ENCODE assay signal across 10 cellular contexts in the genomic region with DNA sequence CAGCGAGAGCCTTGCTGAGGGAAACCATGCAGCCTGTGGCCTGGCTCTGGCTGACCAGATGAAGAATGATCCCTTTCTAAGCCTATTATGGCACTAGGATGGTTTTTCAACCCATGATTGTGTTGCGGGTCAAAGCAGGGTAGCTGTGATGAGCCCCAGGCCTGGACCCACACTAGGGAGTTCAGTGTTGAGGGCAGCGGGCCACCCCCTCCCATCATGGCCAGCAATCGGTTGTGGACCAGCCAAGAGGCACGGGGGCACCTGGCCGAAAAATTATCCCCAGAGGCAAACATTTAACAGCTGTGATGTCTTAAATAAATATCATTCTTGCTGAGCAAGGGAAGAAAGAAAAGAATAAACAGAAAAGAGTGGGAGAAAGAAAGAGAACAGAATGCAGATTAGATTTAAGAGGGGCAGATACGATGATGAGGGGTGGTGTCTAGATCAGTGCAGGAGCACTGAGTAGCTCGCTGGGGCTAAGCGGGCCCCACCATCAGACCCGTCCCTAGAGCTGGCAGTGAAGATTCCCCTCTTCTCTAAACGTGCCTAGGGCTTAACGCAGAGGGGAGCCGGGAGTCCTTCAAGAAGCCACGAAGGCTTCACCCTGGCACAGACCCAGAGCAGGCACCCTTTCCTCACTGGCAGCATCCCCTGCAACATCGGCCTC.
DNase-seq lines count a peak whose midpoint lies in the region; ATAC-seq and TF ChIP-seq lines count a peak whose summit lies in the region.
"Had no signal": no experiment of that assay in that cellular context is flagged by ENCODE, and none has a peak within 500 bp of the region (broad histone marks: within the 10 kb centered on the region; RNA-seq: fewer than 3 reads in every experiment).

No MANE protein-coding gene starts in this region.

- no peaks in the 10 kb centered on the region for H3K79me2 ChIP-seq in DND-41 (ENCODE audit: insufficient read depth, low read length)
- H3K79me2 ChIP-seq in hepatocyte, result no peaks in the 10 kb centered on the region
- no peaks in the 10 kb centered on the region for H3K79me2 ChIP-seq in smooth muscle cell (ENCODE audit: low read depth)

- H3K9ac ChIP-seq in DND-41 (ENCODE audit: low read depth, low read length), result no peak overlapping the region
- H3K9ac ChIP-seq in smooth muscle cell (ENCODE audit: low read depth), result peak overlapping the region; percentile 42

- H3K4me3 ChIP-seq in DND-41 (ENCODE audit: low read depth in 1 of 2, low read length in 2 of 2) (no peak overlapping the region), ascending aorta (peak overlapping the region; percentile 27 to 57), hepatocyte (no peak overlapping the region), smooth muscle cell (no peak overlapping the region)
- H3K4me3 ChIP-seq: SK-N-MC had no signal

- H2AFZ ChIP-seq in DND-41 (ENCODE audit: low read depth, low read length) (no peak overlapping the region), hepatocyte (no peak overlapping the region), smooth muscle cell (ENCODE audit: low read depth) (no peak overlapping the region)

- H3K36me3 Mint-ChIP-seq in T-helper 17 cell (ENCODE audit: low read depth), result peaks cover under 1% of the 10 kb centered on the region

- H3K4me3 Mint-ChIP-seq in T-helper 17 cell, result no peak overlapping the region

- intact Hi-C loops in ascending aorta (cut with DNase I), result loop anchor here (1.0 to 5.0 kb wide), 2 partner anchors 118 to 140 kb away; no protein-coding TSS in a partner anchor

- ATAC-seq in DND-41 (ENCODE audit: insufficient read depth, low read depth), result peak; percentile 28; the same call in 1 of the 3 replicates
- no peak for ATAC-seq in HG03378 (IDR thresholded peaks at IDR 0.05; ENCODE audit: unreplicated experiment)
- ATAC-seq in HG03039 (IDR thresholded peaks at IDR 0.05; ENCODE audit: unreplicated experiment), result no peak
- no peak for ATAC-seq in T-helper 17 cell
- ATAC-seq in GM19452 (IDR thresholded peaks at IDR 0.05; ENCODE audit: unreplicated experiment), result no peak

- H3K36me3 ChIP-seq in DND-41 (ENCODE audit: insufficient read depth, low read length) (no peaks in the 10 kb centered on the region), ascending aorta (no peaks in the 10 kb centered on the region), hepatocyte (replicated peaks; ENCODE audit: insufficient read depth, low read depth) (no peaks in the 10 kb centered on the region), smooth muscle cell (ENCODE audit: low read depth) (no peaks in the 10 kb centered on the region)

- DNase-seq in DND-41 (no peak), ascending aorta (ENCODE audit: low spot score in 2 of 2) (no peak), hepatocyte (ENCODE audit: low spot score) (no peak), smooth muscle cell (lab: John Stamatoyannopoulos, UW; ENCODE audit: unreplicated experiment) (no peak), T-helper 17 cell (no peak)
- DNase-seq: activated CD8-positive, alpha-beta memory T cell treated with anti-CD3 and anti-CD28 coated beads for 24 hours had no signal

- H3K9me3 ChIP-seq in DND-41 (ENCODE audit: insufficient read depth, low read length, severe bottlenecking) (peaks cover 8% of the 10 kb centered on the region), ascending aorta (no peaks in the 10 kb centered on the region), hepatocyte (ENCODE audit: low read depth) (peaks cover 7% of the 10 kb centered on the region), smooth muscle cell (replicated peaks; ENCODE audit: low read depth) (peaks cover 8% of the 10 kb centered on the region), T-helper 17 cell (ENCODE audit: control insufficient read depth, low read length, poor library complexity, severe bottlenecking) (no peaks in the 10 kb centered on the region)

- H3K4me1 ChIP-seq in DND-41 (ENCODE audit: insufficient read depth, low read length), result peaks cover 4% of the 10 kb centered on the region; the same call in 1 of the 2 replicates
- H3K4me1 ChIP-seq in ascending aorta, result peaks cover 4 to 8% of the 10 kb centered on the region in 2 donors
- peaks cover 5% of the 10 kb centered on the region for H3K4me1 ChIP-seq in hepatocyte (ENCODE audit: insufficient read depth)
- peaks cover 7% of the 10 kb centered on the region for H3K4me1 ChIP-seq in smooth muscle cell (ENCODE audit: low read depth)

- H3K27me3 ChIP-seq in DND-41 (ENCODE audit: insufficient read depth, low read length, poor library complexity) (no peaks in the 10 kb centered on the region), ascending aorta (no peaks in the 10 kb centered on the region), hepatocyte (no peaks in the 10 kb centered on the region), smooth muscle cell (ENCODE audit: low read depth) (no peaks in the 10 kb centered on the region)

- H3K4me2 ChIP-seq in DND-41 (ENCODE audit: insufficient read depth, low read length) (no peak overlapping the region), hepatocyte (peak overlapping the region; percentile 19), smooth muscle cell (peak overlapping the region; percentile 34)

- H3K9me2 ChIP-seq in hepatocyte (replicated peaks; ENCODE audit: insufficient read depth), result no peaks in the 10 kb centered on the region

- WGBS in hepatocyte (ENCODE audit: low lambda C conversion rate, missing lambda C conversion rate), result 72% methylated on average over 15 of the region's 15 CpGs
- WGBS in smooth muscle cell (ENCODE audit: low lambda C conversion rate), result 73% methylated on average over 15 of the region's 15 CpGs

- H4K20me1 ChIP-seq in DND-41 (ENCODE audit: insufficient read depth, low read length) (no peaks in the 10 kb centered on the region), hepatocyte (ENCODE audit: insufficient read depth, poor library complexity, severe bottlenecking) (no peaks in the 10 kb centered on the region), smooth muscle cell (ENCODE audit: low read depth) (no peaks in the 10 kb centered on the region)

- TF ChIP-seq CTCF in DND-41 (IDR thresholded peaks at IDR 0.05; ENCODE audit: borderline replicate concordance, extremely low read depth, low read length, poor library complexity, severe bottlenecking) (no peak), ascending aorta (IDR thresholded peaks at IDR 0.05) (no peak), hepatocyte (IDR thresholded peaks at IDR 0.05; ENCODE audit: poor library complexity) (no peak), smooth muscle cell (IDR thresholded peaks at IDR 0.05; ENCODE audit: borderline replicate concordance, insufficient read depth, poor library complexity, severe bottlenecking) (no peak)

- peaks cover 6% of the 10 kb centered on the region for H3K4me1 Mint-ChIP-seq in T-helper 17 cell

- H3K27ac ChIP-seq in DND-41 (ENCODE audit: low read length), result no peak overlapping the region
- H3K27ac ChIP-seq in ascending aorta, result peak overlapping the region; percentile 52 to 87
- peak overlapping the region; percentile 6 for H3K27ac ChIP-seq in hepatocyte
- peak overlapping the region; percentile 76 for H3K27ac ChIP-seq in smooth muscle cell (ENCODE audit: low read depth)
- H3K27ac ChIP-seq: SK-N-MC had no signal

- H3K27ac Mint-ChIP-seq in T-helper 17 cell, result no peak overlapping the region

- peaks cover 9% of the 10 kb centered on the region for H3K27me3 Mint-ChIP-seq in T-helper 17 cell

- H3F3A ChIP-seq in smooth muscle cell (ENCODE audit: low read depth), result no peaks in the 10 kb centered on the region

Comparison
In these comparisons a context has a peak if more than half of its experiments do, and no peak if none do; other contexts are left out.
1. H3K4me3 ChIP-seq: peak in ascending aorta (2 of 2); none in DND-41 (0 of 2), hepatocyte (single experiment) and smooth muscle cell (single experiment).